ENCODE assay signal across 8 cellular contexts in the genomic region with DNA sequence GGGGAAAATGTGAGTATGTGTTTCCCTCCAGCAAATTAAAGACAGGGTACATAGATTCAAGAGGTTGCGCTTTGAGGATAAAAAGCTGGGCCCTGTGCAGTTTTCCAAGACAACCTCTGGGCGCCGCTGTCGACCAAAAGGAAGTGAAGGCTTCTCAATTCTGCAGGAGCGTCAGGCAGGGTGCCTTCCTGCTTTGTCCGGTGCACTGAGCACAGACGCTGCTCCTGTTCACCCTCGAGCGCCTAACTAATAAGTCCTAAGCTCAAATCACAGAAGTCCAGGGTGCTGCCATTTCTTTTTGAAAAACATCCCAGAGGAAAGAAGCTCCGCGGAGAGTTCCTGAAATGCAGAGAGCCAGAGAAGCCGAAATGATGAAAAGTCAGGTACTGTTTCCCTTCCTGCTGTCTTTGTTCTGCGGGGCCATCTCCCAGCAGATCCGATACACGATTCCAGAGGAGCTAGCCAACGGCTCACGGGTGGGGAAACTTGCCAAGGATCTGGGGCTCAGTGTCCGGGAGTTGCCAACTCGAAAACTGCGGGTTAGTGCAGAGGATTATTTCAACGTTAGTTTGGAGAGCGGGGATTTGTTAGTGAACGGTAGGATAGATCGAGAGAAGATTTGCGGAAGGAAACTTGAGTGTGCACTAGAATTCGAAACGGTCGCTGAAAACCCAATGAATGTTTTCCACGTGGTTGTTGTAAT. TPM values are rescaled to one million over a fixed set of nuclear protein-coding genes. Genes with fewer than 3 reads are reported as not detected.
A peak's percentile ranks its signal among the peaks of the same experiment; 100 is the strongest.
DNase-seq lines count a peak whose midpoint lies in the region; ATAC-seq and TF ChIP-seq lines count a peak whose summit lies in the region.

A gene (plus strand): TSS at position 183 of the 703 bp plus-strand sequence. CDS start 162 bp downstream, at position 345.

- no peak within 1 kb of the TSS for H3K18ac ChIP-seq in neuronal stem cell (ENCODE audit: low read length)

- peak within 1 kb of the TSS; percentile 84 for H2AFZ ChIP-seq in neuronal stem cell (ENCODE audit: low read length)

- CTCF ChIA-PET in AG04449 (lab: Yijun Ruan, JAX), result interaction anchor here (0.6 to 10.4 kb wide), 20 partner anchors 8 to 228 kb away, joined by 3 to 134 read pairs (median 6); a partner anchor contains a TSS

- intact Hi-C loops in posterior vena cava (cut with DNase I), result no loop called here

- H3K9ac ChIP-seq in neuronal stem cell (ENCODE audit: low read depth, low read length, poor library complexity), result no peak within 1 kb of the TSS

- peak; percentile 50 for TF ChIP-seq CTCF in AG04449 (IDR thresholded peaks at IDR 0.05; ENCODE audit: insufficient read depth, low read length, missing control alignments)
- peak; percentile 55 for TF ChIP-seq CTCF in GM12865 (IDR thresholded peaks at IDR 0.05; ENCODE audit: insufficient read depth, low read depth, low read length, missing control alignments)
- peak; percentile 57 for TF ChIP-seq CTCF in fibroblast of mammary gland (conservative IDR thresholded peaks at IDR 0.05; ENCODE audit: control insufficient read depth, insufficient read depth, low read depth, low read length)

- H3K4ac ChIP-seq in neuronal stem cell (ENCODE audit: low read length), result no peak within 1 kb of the TSS

- POLR2A ChIA-PET in AG04449 (lab: Yijun Ruan, JAX), result no interaction called here

- no peak within 1 kb of the TSS for H3K27ac ChIP-seq in neuronal stem cell (replicated peaks; ENCODE audit: low read length)

- H2BK120ac ChIP-seq in neuronal stem cell (ENCODE audit: low read depth, low read length), result no peak within 1 kb of the TSS

- WGBS in neuronal stem cell (ENCODE audit: extremely low coverage in 2 of 2, insufficient read length in 2 of 2, insufficient replicate concordance in 1 of 2), 2 donors, result 100% methylated on average over 3 to 7 of the region's 29 CpGs

- no peak within 1 kb of the TSS for H2BK12ac ChIP-seq in neuronal stem cell (ENCODE audit: low read length)

- H3K36me3 ChIP-seq in neuronal stem cell (replicated peaks in 1 of 2; ENCODE audit: control insufficient read depth in 2 of 2, insufficient read depth in 2 of 2, low read length in 2 of 2), result no peaks in the 10 kb centered on the region

- no peaks in the 10 kb centered on the region for H3K4me1 ChIP-seq in neuronal stem cell (ENCODE audit: control insufficient read depth in 2 of 2, insufficient read depth in 1 of 2, low read depth in 1 of 2, low read length in 2 of 2)

- H3K27me3 ChIP-seq in neuronal stem cell (ENCODE audit: control insufficient read depth in 3 of 3, insufficient read depth in 3 of 3, low read depth in 1 of 3, low read length in 3 of 3), result no peaks in the 10 kb centered on the region

- H3K4me3 ChIP-seq in AG04449 (ENCODE audit: low read depth, low read length) (peak within 1 kb of the TSS; percentile 39), GM12865 (ENCODE audit: low read depth, low read length) (peak within 1 kb of the TSS; percentile 21), fibroblast of mammary gland (ENCODE audit: control insufficient read depth, low read depth, low read length) (peak within 1 kb of the TSS; percentile 25), neuronal stem cell (ENCODE audit: low read length in 2 of 2) (peak within 1 kb of the TSS in 1 of 2 donors; percentile 20)

- no peaks in the 10 kb centered on the region for H3K79me1 ChIP-seq in neuronal stem cell (ENCODE audit: low read depth, low read length)

- H2AK5ac ChIP-seq in neuronal stem cell (ENCODE audit: low read depth, low read length), result no peak within 1 kb of the TSS

- H4K8ac ChIP-seq in neuronal stem cell (ENCODE audit: low read depth, low read length), result no peak within 1 kb of the TSS

- H3K23ac ChIP-seq in neuronal stem cell (ENCODE audit: low read depth, low read length, poor library complexity), result no peak within 1 kb of the TSS

- H2BK5ac ChIP-seq in neuronal stem cell (ENCODE audit: low read length), result no peak within 1 kb of the TSS

- no peak within 1 kb of the TSS for H2BK15ac ChIP-seq in neuronal stem cell (ENCODE audit: low read length)

- no peak for ATAC-seq in HG02623 (IDR thresholded peaks at IDR 0.05; ENCODE audit: unreplicated experiment)

- H3K4me2 ChIP-seq in neuronal stem cell (ENCODE audit: insufficient read depth, low read length, poor library complexity, severe bottlenecking), result no peak within 1 kb of the TSS

- no peak for DNase-seq in AG04449 (ENCODE audit: low read depth, low spot score)
- DNase-seq in GM12865 (ENCODE audit: low read depth), result peak; percentile 73
- DNase-seq in LHCN-M2 (ENCODE audit: low read depth), result peak; percentile 74
- peak; percentile 16 for DNase-seq in UCSD-AML1 (lab: John Stamatoyannopoulos, UW; ENCODE audit: unreplicated experiment)
- peak; percentile 60 for DNase-seq in fibroblast of mammary gland (ENCODE audit: low read depth)
- DNase-seq in neuronal stem cell (ENCODE audit: low spot score), result no peak
- DNase-seq in posterior vena cava (ENCODE audit: low spot score), result no peak

- H3K9me3 ChIP-seq in neuronal stem cell (replicated peaks in 1 of 2; ENCODE audit: control insufficient read depth in 2 of 2, insufficient read depth in 1 of 2, low read depth in 1 of 2, low read length in 2 of 2), result peaks cover 14 to 33% of the 10 kb centered on the region in 2 donors

- no peak within 1 kb of the TSS for H3K14ac ChIP-seq in neuronal stem cell (ENCODE audit: low read length)

- no peak within 1 kb of the TSS for H4K91ac ChIP-seq in neuronal stem cell (ENCODE audit: low read depth, low read length, poor library complexity)

RNA-seq across cellular contexts. Expression of the gene that starts here (rescaled TPM):
- total RNA-seq in LHCN-M2 (2014; rRNA removed), result 6.8 and 8.1 TPM in 2 replicates
- 3.2 TPM for polyA plus RNA-seq in LHCN-M2 (2012)
- polyA plus RNA-seq in neuronal stem cell (2013, experiment 1 of 2), result 0.66 TPM
- 0.66 TPM for polyA plus RNA-seq in neuronal stem cell (2013, experiment 2 of 2)
- total RNA-seq in posterior vena cava, result 1 to 10 TPM; 2.6 to 2.8 TPM

Comparison
In these comparisons a context has a peak if more than half of its experiments do, and no peak if none do; other contexts are left out.
1. DNase-seq: peak in GM12865 (single experiment), LHCN-M2 (single experiment), UCSD-AML1 (single experiment) and fibroblast of mammary gland (single experiment); none in AG04449 (single experiment), neuronal stem cell (single experiment) and posterior vena cava (single experiment).
2. Peak in every context shown above with its lines, with median percentiles within 50 percentile points of each other: CTCF ChIP-seq.